Comparison of ENCODE assay signal across 31 cellular contexts in the genomic region with DNA sequence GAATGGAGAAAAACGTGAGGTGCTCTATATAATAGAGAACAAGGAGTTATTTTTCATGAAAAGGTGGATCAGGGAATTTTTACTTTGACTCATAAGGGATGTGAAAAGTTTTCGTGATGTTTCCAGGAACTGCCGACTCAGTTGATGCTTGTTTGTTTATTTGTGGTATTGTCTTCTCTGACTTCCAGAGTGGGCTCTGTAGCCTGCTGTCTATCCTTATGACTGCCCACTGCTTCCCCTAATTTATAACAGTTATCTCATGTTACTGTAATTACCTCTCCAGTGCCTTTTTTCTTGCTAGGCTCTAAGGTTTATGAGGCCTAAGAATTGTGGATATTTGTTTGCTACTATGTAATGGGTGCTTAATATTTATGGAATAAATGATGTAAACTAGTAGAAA. TPM values are rescaled to one million over a fixed set of nuclear protein-coding genes. Genes with fewer than 3 reads are reported as not detected.
"Had no signal": no experiment of that assay in that cellular context is flagged by ENCODE, and none has a peak within 500 bp of the region (broad histone marks: within the 10 kb centered on the region; RNA-seq: fewer than 3 reads in every experiment).

No MANE protein-coding gene starts in this region.

- H3K36me3 Mint-ChIP-seq: activated naive CD8-positive, alpha-beta T cell had no signal

- H3K4me1 Mint-ChIP-seq: activated CD4-positive, alpha-beta T cell treated with anti-CD3 and anti-CD28 coated beads, Interleukin-2, amount 10 ng/mL, durations not matched to agents 7 days and 5 days; activated naive CD4-positive, alpha-beta T cell treated with anti-CD3 and anti-CD28 coated beads, Interleukin-2, amount 10 ng/mL, durations not matched to agents 7 days and 5 days; activated naive CD8-positive, alpha-beta T cell treated with anti-CD3 and anti-CD28 coated beads, Interleukin-2, amount 50 U/mL, for 24 hours had no signal

- H3K4me3 ChIP-seq: K562, MG63, SJSA1 had no signal

- H3K9me3 Mint-ChIP-seq: activated CD4-positive, alpha-beta T cell treated with anti-CD3 and anti-CD28 coated beads, Interleukin-2, amount 10 ng/mL, durations not matched to agents 7 days and 5 days; activated naive CD4-positive, alpha-beta T cell treated with anti-CD3 and anti-CD28 coated beads, Interleukin-2, amount 10 ng/mL, durations not matched to agents 7 days and 5 days; activated naive CD8-positive, alpha-beta T cell treated with anti-CD3 and anti-CD28 coated beads, Interleukin-2, amount 50 U/mL, for 24 hours; activated T-cell treated with anti-CD3 and anti-CD28 coated beads, Interleukin-2, amount 50 U/mL, for 24 hours; brain had no signal

- H3K9me3 ChIP-seq: MG63, SJSA1 had no signal

- H3K36me3 ChIP-seq: MG63, SJSA1 had no signal

- H3K27me3 ChIP-seq: MG63, SJSA1 had no signal

- DNase-seq: activated CD4-positive, alpha-beta T cell treated with anti-CD3 and anti-CD28 coated beads for 36 hours; activated CD4-positive, alpha-beta T cell treated with anti-CD3 and anti-CD28 coated beads, Interleukin-2, amount 10 ng/mL, durations not matched to agents 7 days and 5 days; activated CD4-positive, alpha-beta T cell treated with anti-CD3 and anti-CD28 coated beads, Interleukin-2, amount 50 U/mL, for 48 hours; activated CD8-positive, alpha-beta T cell treated with anti-CD3 and anti-CD28 coated beads, Interleukin-2, amount 10 ng/mL, durations not matched to agents 7 days and 5 days; activated effector memory CD4-positive, alpha-beta T cell treated with Interleukin-2 at 50 U/mL for 16 hours; activated naive CD4-positive, alpha-beta T cell treated with anti-CD3 and anti-CD28 coated beads, Interleukin-2, amount 10 ng/mL, durations not matched to agents 7 days and 5 days; activated naive CD8-positive, alpha-beta T cell treated with anti-CD3 and anti-CD28 coated beads, Interleukin-2, amount 50 U/mL, for 24 hours; activated T-cell treated with anti-CD3 and anti-CD28 coated beads, Interleukin-2, amount 50 U/mL, for 24 hours; anterior cingulate cortex; caudate nucleus; cerebellar nuclear complex; MG63; NCI-H1048; NCI-H146; NCI-H187; NCI-H2029 treated with DMSO at 0.1 percent for 48 hours; NCI-H2107; NCI-H226; NCI-H446 treated with DMSO at 0.1 percent for 48 hours; NCI-H524; SHP77 treated with DMSO at 0.1 percent for 48 hours; T-helper 1 cell; T1000 had no signal

- H3K27me3 Mint-ChIP-seq: activated CD4-positive, alpha-beta T cell treated with anti-CD3 and anti-CD28 coated beads for 36 hours; activated CD4-positive, alpha-beta T cell treated with anti-CD3 and anti-CD28 coated beads, Interleukin-2, amount 10 ng/mL, durations not matched to agents 7 days and 5 days; activated naive CD4-positive, alpha-beta T cell treated with anti-CD3 and anti-CD28 coated beads, Interleukin-2, amount 10 ng/mL, durations not matched to agents 7 days and 5 days; activated naive CD8-positive, alpha-beta T cell; activated naive CD8-positive, alpha-beta T cell treated with anti-CD3 and anti-CD28 coated beads, Interleukin-2, amount 50 U/mL, for 24 hours; activated T-cell treated with anti-CD3 and anti-CD28 coated beads, Interleukin-2, amount 50 U/mL, for 24 hours; brain had no signal

- H3K4me3 Mint-ChIP-seq: activated CD4-positive, alpha-beta T cell treated with anti-CD3 and anti-CD28 coated beads for 36 hours; activated CD4-positive, alpha-beta T cell treated with anti-CD3 and anti-CD28 coated beads, Interleukin-2, amount 10 ng/mL, durations not matched to agents 7 days and 5 days; activated CD8-positive, alpha-beta T cell treated with anti-CD3 and anti-CD28 coated beads, Interleukin-2, amount 10 ng/mL, durations not matched to agents 7 days and 5 days; activated naive CD4-positive, alpha-beta T cell treated with anti-CD3 and anti-CD28 coated beads, Interleukin-2, amount 10 ng/mL, durations not matched to agents 7 days and 5 days; activated naive CD8-positive, alpha-beta T cell; activated naive CD8-positive, alpha-beta T cell treated with anti-CD3 and anti-CD28 coated beads, Interleukin-2, amount 50 U/mL, for 24 hours; activated T-cell treated with anti-CD3 and anti-CD28 coated beads, Interleukin-2, amount 50 U/mL, for 24 hours; brain had no signal

- H3K27ac Mint-ChIP-seq: activated CD4-positive, alpha-beta T cell treated with anti-CD3 and anti-CD28 coated beads for 36 hours; activated CD4-positive, alpha-beta T cell treated with anti-CD3 and anti-CD28 coated beads, Interleukin-2, amount 10 ng/mL, durations not matched to agents 7 days and 5 days; activated CD8-positive, alpha-beta T cell treated with anti-CD3 and anti-CD28 coated beads, Interleukin-2, amount 10 ng/mL, durations not matched to agents 7 days and 5 days; activated naive CD4-positive, alpha-beta T cell treated with anti-CD3 and anti-CD28 coated beads, Interleukin-2, amount 10 ng/mL, durations not matched to agents 7 days and 5 days; activated naive CD8-positive, alpha-beta T cell; activated naive CD8-positive, alpha-beta T cell treated with anti-CD3 and anti-CD28 coated beads, Interleukin-2, amount 50 U/mL, for 24 hours; activated T-cell treated with anti-CD3 and anti-CD28 coated beads, Interleukin-2, amount 50 U/mL, for 24 hours had no signal

- ATAC-seq: activated CD4-positive, alpha-beta T cell treated with anti-CD3 and anti-CD28 coated beads for 36 hours; activated CD8-positive, alpha-beta T cell treated with anti-CD3 and anti-CD28 coated beads, Interleukin-2, amount 10 ng/mL, durations not matched to agents 7 days and 5 days; activated naive CD8-positive, alpha-beta T cell treated with anti-CD3 and anti-CD28 coated beads, Interleukin-2, amount 50 U/mL, for 24 hours; K562; Panc1; SK-N-SH treated with all-trans-retinoic acid at 6 μM for 48 hours had no signal

- H3K27ac ChIP-seq: SJSA1 had no signal

RNA-seq across cellular contexts. Expression of gene STX19, which starts 36.2 kb away (rescaled TPM):
- total RNA-seq: activated CD4-positive, alpha-beta T cell treated with anti-CD3 and anti-CD28 coated beads for 36 hours; activated CD4-positive, alpha-beta T cell treated with anti-CD3 and anti-CD28 coated beads, Interleukin-2, amount 10 ng/mL, durations not matched to agents 7 days and 5 days; activated CD8-positive, alpha-beta T cell treated with anti-CD3 and anti-CD28 coated beads, Interleukin-2, amount 10 ng/mL, durations not matched to agents 7 days and 5 days; K562; RPMI7951; SJSA1; T-helper 2 cell treated with Interferon-gamma antibody and Interleukin-4, amounts not matched to agents 100 ng/mL and 5 ng/mL, for 36 hours had no signal
